Comparison of ENCODE assay signal across 9 cellular contexts in genomic region chr2:238235331-238235732, GRCh38. TPM values are rescaled to one million over a fixed set of nuclear protein-coding genes. Genes with fewer than 3 reads are reported as not detected.
A peak's percentile ranks its signal among the peaks of the same experiment; 100 is the strongest.
DNase-seq lines count a peak whose midpoint lies in the region; ATAC-seq and TF ChIP-seq lines count a peak whose summit lies in the region.
"Had no signal": no experiment of that assay in that cellular context is flagged by ENCODE, and none has a peak within 500 bp of the region (broad histone marks: within the 10 kb centered on the region; RNA-seq: fewer than 3 reads in every experiment).

No MANE protein-coding gene starts in this region.

- H3K9me3 Mint-ChIP-seq in activated T-helper 17 cell treated with anti-CD3 and anti-CD28 coated beads, Interleukin-2, amount 50 U/mL, for 72 hours, result no peaks in the 10 kb centered on the region
- H3K9me3 Mint-ChIP-seq in memory B cell, result no peaks in the 10 kb centered on the region

- H3K27ac ChIP-seq in HEK293 (ENCODE audit: extremely low read depth, low read depth, low read length), result no peak overlapping the region

- no peak for ATAC-seq in activated T-helper 17 cell treated with anti-CD3 and anti-CD28 coated beads, Interleukin-2, amount 50 U/mL, for 72 hours (replicated peaks)
- no peak for ATAC-seq in memory B cell (ENCODE audit: low read depth)

- H3K27ac Mint-ChIP-seq in activated T-helper 17 cell treated with anti-CD3 and anti-CD28 coated beads, Interleukin-2, amount 50 U/mL, for 72 hours, result no peak overlapping the region
- no peak overlapping the region for H3K27ac Mint-ChIP-seq in memory B cell

- CTCF ChIA-PET in HEK293 (lab: Yijun Ruan, JAX), result interaction anchor here (5.7 kb wide), 1 partner anchor 21 kb away, joined by 22 read pairs; no protein-coding TSS in a partner anchor

- peaks cover 9% of the 10 kb centered on the region for H3K4me1 Mint-ChIP-seq in activated T-helper 17 cell treated with anti-CD3 and anti-CD28 coated beads, Interleukin-2, amount 50 U/mL, for 72 hours
- H3K4me1 Mint-ChIP-seq in memory B cell, result peaks cover 16% of the 10 kb centered on the region

- TF ChIP-seq CTCF in HEK293 (tag by site-specific recombination; IDR thresholded peaks at IDR 0.05), result no peak

- peaks cover 3% of the 10 kb centered on the region; the same call in 1 of the 2 replicates for H3K4me1 ChIP-seq in HEK293 (ENCODE audit: control insufficient read depth, insufficient read depth, low read length)

- H3K4me3 ChIP-seq in HEK293 (ENCODE audit: low read depth, low read length), result no peak overlapping the region

- H3K36me3 ChIP-seq in HEK293 (ENCODE audit: control insufficient read depth in 2 of 2, insufficient read depth in 1 of 2, low read length in 2 of 2), result no peaks in the 10 kb centered on the region

- H3K9me3 ChIP-seq in HEK293 (ENCODE audit: control insufficient read depth, insufficient read depth, low read depth, low read length), result no peaks in the 10 kb centered on the region

- POLR2A ChIA-PET in HEK293 (lab: Yijun Ruan, JAX), result no interaction called here

- H3K4me3 Mint-ChIP-seq in activated T-helper 17 cell treated with anti-CD3 and anti-CD28 coated beads, Interleukin-2, amount 50 U/mL, for 72 hours, result peak overlapping the region; percentile 26
- H3K4me3 Mint-ChIP-seq in memory B cell, result peak overlapping the region; percentile 48

- H3K36me3 Mint-ChIP-seq in activated T-helper 17 cell treated with anti-CD3 and anti-CD28 coated beads, Interleukin-2, amount 50 U/mL, for 72 hours (ENCODE audit: low read depth), result no peaks in the 10 kb centered on the region
- peaks cover 3% of the 10 kb centered on the region for H3K36me3 Mint-ChIP-seq in memory B cell

- H3K27me3 Mint-ChIP-seq in activated T-helper 17 cell treated with anti-CD3 and anti-CD28 coated beads, Interleukin-2, amount 50 U/mL, for 72 hours, result peaks cover 17% of the 10 kb centered on the region
- H3K27me3 Mint-ChIP-seq in memory B cell, result peaks cover 23% of the 10 kb centered on the region

- DNase-seq in CD1c-positive myeloid dendritic cell (ENCODE audit: extremely low spot score) (peak; percentile 67), memory B cell (ENCODE audit: low spot score in 2 of 2) (no peak), cortex of kidney (lab: John Stamatoyannopoulos, UW) (no peak), hypothalamus (lab: John Stamatoyannopoulos, UW) (no peak), DMS79 (lab: John Stamatoyannopoulos, UW) (no peak), HPDE6-E6E7 (ENCODE audit: extremely low spot score) (no peak)
- DNase-seq: stimulated activated CD4-positive, alpha-beta T cell treated with anti-CD3 and anti-CD28 coated beads, Interleukin-1b, Interleukin-23, amount 100 ng/mL, for 48 hours had no signal

TF ChIP-seq in HEK293, 187 proteins besides CTCF, POLR2A, EP300 and RAD21:
- TF ChIP-seq ZFHX2 (tag by site-specific recombination; conservative IDR thresholded peaks at IDR 0.05), result 0 out of 2 replicates have a peak, but pooled peaks have one; percentile 18
- no peak for TF ChIP-seq ZNF24 (tag by site-specific recombination; IDR thresholded peaks at IDR 0.05)
- no peak for TF ChIP-seq ZBTB26 (tag by site-specific recombination; optimal IDR thresholded peaks at IDR 0.05)
- TF ChIP-seq ZNF391 (tag by site-specific recombination; IDR thresholded peaks at IDR 0.05; ENCODE audit: borderline replicate concordance, low read depth), result no peak
- peak; percentile 24; the same call in 1 of the 2 replicates for TF ChIP-seq SP2 (tag by site-specific recombination; IDR thresholded peaks at IDR 0.05)
- TF ChIP-seq ZNF248 (tag by site-specific recombination; IDR thresholded peaks at IDR 0.05), result no peak
- no peak for TF ChIP-seq ZNF792 (tag by site-specific recombination; IDR thresholded peaks at IDR 0.05)
- no peak for TF ChIP-seq ZBTB8A (tag by site-specific recombination; IDR thresholded peaks at IDR 0.05)

RNA-seq across cellular contexts. Expression of gene HES6, which starts 4.5 kb away (rescaled TPM):
- 1 to 10 TPM; 1.3 to 4.8 TPM for total RNA-seq in activated T-helper 17 cell treated with anti-CD3 and anti-CD28 coated beads, Interleukin-2, amount 50 U/mL, for 72 hours

RNA-seq across cellular contexts. Expression of gene ILKAP, which starts 31.8 kb away (rescaled TPM):
- 10 to 100 TPM; 33.6 to 53.6 TPM for total RNA-seq in activated T-helper 17 cell treated with anti-CD3 and anti-CD28 coated beads, Interleukin-2, amount 50 U/mL, for 72 hours

RNA-seq across cellular contexts. Expression of gene PER2, which starts 53.1 kb away (rescaled TPM):
- total RNA-seq in activated T-helper 17 cell treated with anti-CD3 and anti-CD28 coated beads, Interleukin-2, amount 50 U/mL, for 72 hours, result 10 to 100 TPM in 1 of 2 donors, 1 to 10 TPM in 1; 6.2 to 23.7 TPM
